In the genomic region with DNA sequence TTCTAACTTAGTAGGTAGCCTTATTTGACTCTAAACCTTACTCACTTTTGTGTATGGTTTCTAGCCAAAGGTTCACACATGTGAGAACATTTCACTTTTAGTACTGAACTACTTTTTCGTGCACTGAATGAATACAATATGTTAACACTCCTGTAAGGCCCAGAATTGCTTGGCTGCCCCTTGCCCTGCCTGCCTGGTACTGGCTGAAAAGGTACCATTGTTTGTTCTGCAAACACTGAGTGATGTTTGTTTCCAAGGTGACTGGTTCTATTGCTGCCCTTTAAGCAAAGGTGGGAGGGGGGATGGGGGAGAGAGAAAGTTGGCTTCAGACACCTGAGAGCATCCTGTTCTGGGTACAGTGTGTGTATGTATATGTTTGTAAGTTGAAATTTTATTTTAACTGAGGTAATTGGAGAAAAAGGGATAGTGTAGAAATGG, we compare ENCODE assay signal across 8 cellular contexts. TPM values are rescaled to one million over a fixed set of nuclear protein-coding genes. Genes with fewer than 3 reads are reported as not detected.
DNase-seq lines count a peak whose midpoint lies in the region; ATAC-seq and TF ChIP-seq lines count a peak whose summit lies in the region.

No MANE protein-coding gene starts in this region.

- no peaks in the 10 kb centered on the region for H3K27me3 Mint-ChIP-seq in activated T-cell treated with anti-CD3 and anti-CD28 coated beads, Interleukin-2, amount 50 U/mL, for 24 hours
- H3K27me3 Mint-ChIP-seq in stimulated activated naive CD8-positive, alpha-beta T cell treated with anti-CD3 and anti-CD28 coated beads, Interleukin-15, Interleukin-2, amounts not matched to agents 100 ng/mL and 50 ng/mL, for 24 hours, result no peaks in the 10 kb centered on the region

- no peak for DNase-seq in activated T-cell treated with anti-CD3 and anti-CD28 coated beads, Interleukin-2, amount 50 U/mL, for 24 hours
- DNase-seq in activated T-cell treated with anti-CD3 and anti-CD28 coated beads for 4 hours (no peak), T-helper 22 cell (ENCODE audit: low read depth) (peak; percentile 15), left ventricle myocardium inferior (no peak), cortex of kidney (lab: John Stamatoyannopoulos, UW) (no peak), omental fat pad (ENCODE audit: low spot score) (no peak)
- no peak for DNase-seq in stimulated activated CD4-positive, alpha-beta T cell treated with anti-CD3 and anti-CD28 coated beads, Interleukin-2, amount 100 ng/mL, for 48 hours

- H3K4me1 Mint-ChIP-seq in activated T-cell treated with anti-CD3 and anti-CD28 coated beads, Interleukin-2, amount 50 U/mL, for 24 hours (ENCODE audit: low read depth), result peaks cover 86% of the 10 kb centered on the region
- H3K4me1 Mint-ChIP-seq in stimulated activated naive CD8-positive, alpha-beta T cell treated with anti-CD3 and anti-CD28 coated beads, Interleukin-15, Interleukin-2, amounts not matched to agents 100 ng/mL and 50 ng/mL, for 24 hours (ENCODE audit: low read depth), result peaks cover 92% of the 10 kb centered on the region

- no peaks in the 10 kb centered on the region for H3K27me3 ChIP-seq in left ventricle myocardium inferior (ENCODE audit: low read depth)

- intact Hi-C loops in left ventricle myocardium inferior (cut with micrococcal nuclease), result no loop called here

- H3K27ac ChIP-seq in left ventricle myocardium inferior (replicated peaks), result peak overlapping the region; percentile 98

- no peaks in the 10 kb centered on the region for H3K9me3 ChIP-seq in left ventricle myocardium inferior (replicated peaks)

- ATAC-seq in omental fat pad (ENCODE audit: low FRiP score), result no peak

- TF ChIP-seq CTCF in left ventricle myocardium inferior (IDR thresholded peaks at IDR 0.05; ENCODE audit: borderline replicate concordance) (no peak), omental fat pad (IDR thresholded peaks at IDR 0.05) (no peak)

- H3K36me3 ChIP-seq in left ventricle myocardium inferior, result no peaks in the 10 kb centered on the region

- peak overlapping the region; percentile 20 for H3K4me3 Mint-ChIP-seq in activated T-cell treated with anti-CD3 and anti-CD28 coated beads, Interleukin-2, amount 50 U/mL, for 24 hours
- peak overlapping the region; percentile 7 for H3K4me3 Mint-ChIP-seq in stimulated activated naive CD8-positive, alpha-beta T cell treated with anti-CD3 and anti-CD28 coated beads, Interleukin-15, Interleukin-2, amounts not matched to agents 100 ng/mL and 50 ng/mL, for 24 hours

- peaks cover 71% of the 10 kb centered on the region for H3K4me1 ChIP-seq in left ventricle myocardium inferior

- H3K36me3 Mint-ChIP-seq in activated T-cell treated with anti-CD3 and anti-CD28 coated beads, Interleukin-2, amount 50 U/mL, for 24 hours (ENCODE audit: low read depth), result peaks cover 2% of the 10 kb centered on the region
- peaks cover 3% of the 10 kb centered on the region for H3K36me3 Mint-ChIP-seq in stimulated activated naive CD8-positive, alpha-beta T cell treated with anti-CD3 and anti-CD28 coated beads, Interleukin-15, Interleukin-2, amounts not matched to agents 100 ng/mL and 50 ng/mL, for 24 hours (ENCODE audit: low read depth)

- peak overlapping the region; percentile 97 for H3K27ac Mint-ChIP-seq in activated T-cell treated with anti-CD3 and anti-CD28 coated beads, Interleukin-2, amount 50 U/mL, for 24 hours
- peak overlapping the region; percentile 80 for H3K27ac Mint-ChIP-seq in stimulated activated naive CD8-positive, alpha-beta T cell treated with anti-CD3 and anti-CD28 coated beads, Interleukin-15, Interleukin-2, amounts not matched to agents 100 ng/mL and 50 ng/mL, for 24 hours

- no peaks in the 10 kb centered on the region for H3K9me3 Mint-ChIP-seq in activated T-cell treated with anti-CD3 and anti-CD28 coated beads, Interleukin-2, amount 50 U/mL, for 24 hours
- H3K9me3 Mint-ChIP-seq in stimulated activated naive CD8-positive, alpha-beta T cell treated with anti-CD3 and anti-CD28 coated beads, Interleukin-15, Interleukin-2, amounts not matched to agents 100 ng/mL and 50 ng/mL, for 24 hours, result no peaks in the 10 kb centered on the region

- H3K4me3 ChIP-seq in left ventricle myocardium inferior, result no peak overlapping the region

RNA-seq across cellular contexts. Expression of a gene that starts 31.2 kb away (rescaled TPM):
- total RNA-seq in left ventricle myocardium inferior (33.3 TPM), omental fat pad (10 to 100 TPM; 24.9 to 48.1 (median 40.6) TPM)
